In the genomic region with DNA sequence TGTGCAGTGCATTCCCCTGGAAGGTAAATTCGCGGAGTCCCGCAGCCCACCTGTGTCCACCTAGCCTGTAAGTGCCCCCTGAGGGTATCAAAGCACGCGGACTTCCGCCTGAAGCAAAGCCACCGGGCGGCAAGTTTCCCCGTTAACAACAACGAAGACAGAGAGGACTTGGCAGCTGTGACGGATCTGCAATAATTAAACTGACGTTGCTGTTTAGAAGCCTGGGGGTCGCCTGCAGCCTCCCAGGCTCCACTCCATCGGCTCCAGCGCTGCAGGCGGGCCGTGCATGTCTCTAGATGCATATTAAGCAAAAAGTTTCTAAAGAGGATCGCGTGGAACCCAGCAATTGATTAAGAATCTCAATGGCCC, we compare ENCODE assay signal across 8 cellular contexts. TPM values are rescaled to one million over a fixed set of nuclear protein-coding genes. Genes with fewer than 3 reads are reported as not detected.
DNase-seq lines count a peak whose midpoint lies in the region; ATAC-seq and TF ChIP-seq lines count a peak whose summit lies in the region.

No MANE protein-coding gene starts in this region.

- peak overlapping the region; percentile 75 for H3K27ac ChIP-seq in rectal smooth muscle tissue (ENCODE audit: low read depth, low read length)

- peaks cover 22% of the 10 kb centered on the region for H3K4me1 Mint-ChIP-seq in activated CD8-positive, alpha-beta T cell treated with anti-CD3 and anti-CD28 coated beads for 36 hours (ENCODE audit: low read depth)

- no peaks in the 10 kb centered on the region for H3K27me3 Mint-ChIP-seq in activated CD8-positive, alpha-beta T cell treated with anti-CD3 and anti-CD28 coated beads for 36 hours

- ATAC-seq in GM19372 (IDR thresholded peaks at IDR 0.05; ENCODE audit: low read depth, unreplicated experiment): peak; percentile 30
- peak; percentile 19 for ATAC-seq in HG03457 (IDR thresholded peaks at IDR 0.05; ENCODE audit: unreplicated experiment)
- peak; percentile 21 for ATAC-seq in activated CD8-positive, alpha-beta T cell treated with anti-CD3 and anti-CD28 coated beads for 36 hours

- H3K4me1 ChIP-seq in rectal smooth muscle tissue (ENCODE audit: control insufficient read depth, insufficient read depth, low read length): peaks cover 3% of the 10 kb centered on the region

- peak overlapping the region; percentile 85 for H3K27ac Mint-ChIP-seq in activated CD8-positive, alpha-beta T cell treated with anti-CD3 and anti-CD28 coated beads for 36 hours

- H3K4me3 ChIP-seq in rectal smooth muscle tissue (ENCODE audit: low read length): peak overlapping the region; percentile 78

- peak overlapping the region; percentile 64 for H3K9ac ChIP-seq in rectal smooth muscle tissue (ENCODE audit: low read length)

- H3K36me3 ChIP-seq in rectal smooth muscle tissue (ENCODE audit: control insufficient read depth, insufficient read depth, low read length): no peaks in the 10 kb centered on the region

- no peaks in the 10 kb centered on the region for H3K36me3 Mint-ChIP-seq in activated CD8-positive, alpha-beta T cell treated with anti-CD3 and anti-CD28 coated beads for 36 hours (ENCODE audit: low read depth)

- CTCF ChIA-PET in activated CD8-positive, alpha-beta T cell treated with anti-CD3 and anti-CD28 coated beads for 36 hours (lab: Charles Lee): no interaction called here

- no peak for TF ChIP-seq CTCF in activated CD8-positive, alpha-beta T cell treated with anti-CD3 and anti-CD28 coated beads for 36 hours (IDR thresholded peaks at IDR 0.05)

- no peaks in the 10 kb centered on the region for H3K9me3 Mint-ChIP-seq in activated CD8-positive, alpha-beta T cell treated with anti-CD3 and anti-CD28 coated beads for 36 hours

- peak overlapping the region; percentile 93 for H3K4me3 Mint-ChIP-seq in activated CD8-positive, alpha-beta T cell treated with anti-CD3 and anti-CD28 coated beads for 36 hours

- H3K27me3 ChIP-seq in rectal smooth muscle tissue (ENCODE audit: control insufficient read depth, insufficient read depth, low read length): no peaks in the 10 kb centered on the region

- POLR2A ChIA-PET in activated CD8-positive, alpha-beta T cell treated with anti-CD3 and anti-CD28 coated beads for 36 hours (lab: Charles Lee): interaction anchor here (1.2 to 1.4 kb wide), 2 partner anchors 9 to 18 kb away, joined by 3 read pairs; no protein-coding TSS in a partner anchor

- intact Hi-C loops in activated CD8-positive, alpha-beta T cell treated with anti-CD3 and anti-CD28 coated beads for 36 hours (cut with micrococcal nuclease): no loop called here
- intact Hi-C loops in head of caudate nucleus (cut with DNase I): no loop called here

- DNase-seq in DMS 273 (lab: John Stamatoyannopoulos, UW; ENCODE audit: unreplicated experiment) (peak; percentile 70), head of caudate nucleus (peak in 30 of 42 donors; percentile 2 to 56 (median 28)), AG20443 (ENCODE audit: low spot score) (no peak), NCI-H2081 treated with DMSO at 0.1 percent for 48 hours (lab: John Stamatoyannopoulos, UW) (no peak)
- DNase-seq in activated CD8-positive, alpha-beta T cell treated with anti-CD3 and anti-CD28 coated beads for 36 hours: no peak

RNA-seq across cellular contexts. Expression of gene KANK1, which starts 34.8 kb away (rescaled TPM):
- 1 to 10 TPM; 2.6 to 2.8 TPM for total RNA-seq in activated CD8-positive, alpha-beta T cell treated with anti-CD3 and anti-CD28 coated beads for 36 hours

Comparison
In these comparisons a context has a peak if more than half of its experiments do, and no peak if none do; other contexts are left out.
1. DNase-seq: peak in DMS 273 (single experiment) and head of caudate nucleus (30 of 42); none in activated CD8-positive, alpha-beta T cell treated with anti-CD3 and anti-CD28 coated beads for 36 hours (single experiment), AG20443 (single experiment) and NCI-H2081 treated with DMSO at 0.1 percent for 48 hours (single experiment).
2. Peak in every context shown above with its lines, with median percentiles within 50 percentile points of each other: ATAC-seq.